ENCODE assay signal across 10 cellular contexts in the genomic region with DNA sequence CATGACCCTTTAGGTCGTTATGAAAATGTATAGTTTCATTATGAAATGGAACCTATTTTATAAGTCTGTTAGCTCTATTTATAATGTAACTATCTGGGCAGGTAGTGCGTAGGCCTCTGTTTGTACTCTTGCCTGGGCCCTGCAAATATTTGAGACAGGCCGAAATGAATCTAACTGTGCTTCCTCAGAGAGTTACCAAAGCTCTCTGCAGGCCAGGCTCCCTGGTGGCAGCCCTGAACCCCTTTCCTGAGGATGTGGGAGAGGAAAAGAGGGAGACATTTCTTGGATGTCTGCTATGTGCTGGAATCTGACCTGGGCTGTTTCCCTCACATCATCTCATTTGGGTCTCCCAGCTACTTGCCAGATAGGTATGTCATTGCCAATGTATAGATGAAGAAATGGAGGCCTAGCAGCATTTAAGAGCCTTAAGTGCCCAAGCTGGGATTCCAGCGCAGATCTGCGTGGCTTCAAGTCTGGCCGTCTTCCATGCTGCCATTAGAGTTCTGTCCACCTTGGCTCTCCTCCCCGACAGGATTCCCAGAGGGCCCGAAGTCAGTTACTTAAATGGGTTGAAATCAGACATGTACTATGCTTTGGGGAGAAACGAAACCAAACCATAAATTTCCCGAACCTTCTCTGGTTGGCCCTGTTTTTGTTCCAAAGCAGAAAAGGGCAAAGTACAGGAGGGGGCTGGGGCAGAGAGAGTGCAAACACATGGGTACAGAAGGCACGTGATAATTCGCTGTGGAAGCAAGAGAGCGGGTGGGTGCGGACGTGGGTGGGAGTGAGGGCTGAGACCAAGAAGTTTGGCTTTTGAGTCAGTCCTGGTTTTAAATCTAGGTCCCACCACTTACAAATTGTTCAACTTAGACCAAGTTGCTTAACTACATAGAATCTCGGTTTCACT. TPM values are rescaled to one million over a fixed set of nuclear protein-coding genes. Genes with fewer than 3 reads are reported as not detected.
DNase-seq lines count a peak whose midpoint lies in the region; ATAC-seq and TF ChIP-seq lines count a peak whose summit lies in the region.
"Had no signal": no experiment of that assay in that cellular context is flagged by ENCODE, and none has a peak within 500 bp of the region (broad histone marks: within the 10 kb centered on the region; RNA-seq: fewer than 3 reads in every experiment).

No MANE protein-coding gene starts in this region.

- H3K4me3 ChIP-seq in ACC112 (ENCODE audit: low read depth, low read length) = no peak overlapping the region

- H3K27ac Mint-ChIP-seq in activated B cell treated with CpG ODN at 0.5 μM for 24 hours = peak overlapping the region; percentile 92

- no peaks in the 10 kb centered on the region for H3K27me3 ChIP-seq in ACC112 (ENCODE audit: insufficient read depth, low read length)

- no peak overlapping the region for H2AFZ ChIP-seq in ACC112 (ENCODE audit: low read length, unreplicated experiment)

- DNase-seq in activated B cell treated with CpG ODN at 0.5 μM for 24 hours (no peak), H4 (ENCODE audit: low spot score) (no peak), pons (ENCODE audit: low spot score) (no peak), D341Med (ENCODE audit: low spot score) (no peak)
- peak; percentile 78 for DNase-seq in activated naive CD8-positive, alpha-beta T cell treated with anti-CD3 and anti-CD28 coated beads, Interleukin-2, amount 50 U/mL, for 16 hours (ENCODE audit: low read depth, low spot score)
- DNase-seq in stimulated activated CD4-positive, alpha-beta T cell treated with anti-CD3 and anti-CD28 coated beads, Interleukin-1b, Interleukin-23, amount 100 ng/mL, for 24 hours (ENCODE audit: low read depth in 4 of 4, low spot score in 1 of 4) = peak in 3 of 4 experiments; percentile 58 to 77 (median 76)

- intact Hi-C loops in activated B cell treated with CpG ODN at 0.5 μM for 24 hours (cut with micrococcal nuclease) = loop anchor here (2.0 kb wide), 1 partner anchor 1069 kb away; no protein-coding TSS in a partner anchor

- H3K9me3 Mint-ChIP-seq in activated B cell treated with CpG ODN at 0.5 μM for 24 hours = peaks cover 5% of the 10 kb centered on the region

- ATAC-seq in activated B cell treated with CpG ODN at 0.5 μM for 24 hours (ENCODE audit: low read depth) (no peak), HG03159 (IDR thresholded peaks at IDR 0.05; ENCODE audit: unreplicated experiment) (no peak)

- CTCF ChIA-PET in activated B cell treated with CpG ODN at 0.5 μM for 24 hours (lab: Charles Lee) = interaction anchor here (1.0 to 2.8 kb wide), 6 partner anchors 17 to 38 kb away, joined by 3 to 15 read pairs (median 10); no protein-coding TSS in a partner anchor

- peak overlapping the region; percentile 42; the same call in 1 of the 2 replicates for H3K27ac ChIP-seq in ACC112 (ENCODE audit: low read depth, low read length)

- peaks cover 95% of the 10 kb centered on the region for H3K4me1 Mint-ChIP-seq in activated B cell treated with CpG ODN at 0.5 μM for 24 hours

- POLR2A ChIA-PET in activated B cell treated with CpG ODN at 0.5 μM for 24 hours (lab: Charles Lee) = interaction anchor here (0.6 to 5.9 kb wide), 22 partner anchors 10 to 1090 kb away, joined by 3 to 381 read pairs (median 6); a partner anchor contains a TSS

- H3K4me3 Mint-ChIP-seq in activated B cell treated with CpG ODN at 0.5 μM for 24 hours = peak overlapping the region; percentile 59

- H3K36me3 Mint-ChIP-seq in activated B cell treated with CpG ODN at 0.5 μM for 24 hours (ENCODE audit: low read depth) = peaks cover 2% of the 10 kb centered on the region

- no peaks in the 10 kb centered on the region for H3K27me3 Mint-ChIP-seq in activated B cell treated with CpG ODN at 0.5 μM for 24 hours

- TF ChIP-seq CTCF in activated B cell treated with CpG ODN at 0.5 μM for 24 hours (IDR thresholded peaks at IDR 0.05) = no peak

- H3K4me1 ChIP-seq in ACC112 (ENCODE audit: control insufficient read depth, insufficient read depth, low read length, unreplicated experiment) = peaks cover 10% of the 10 kb centered on the region

- H3K36me3 ChIP-seq in ACC112 (ENCODE audit: insufficient read depth, low read length) = no peaks in the 10 kb centered on the region

- H3K79me2 ChIP-seq in ACC112 (ENCODE audit: control insufficient read depth, insufficient read depth, low read length, unreplicated experiment) = no peaks in the 10 kb centered on the region

RNA-seq across cellular contexts. Expression of a gene that starts 33.0 kb away (rescaled TPM):
- total RNA-seq in activated B cell treated with CpG ODN at 0.5 μM for 24 hours = 572 and 573 TPM in 2 replicates
- total RNA-seq in H4 (2014; rRNA removed; shearing (Covaris generic)) = not detected in 2 replicates
- total RNA-seq: frontal cortex, NCI-H460 had no signal

RNA-seq across cellular contexts. Expression of a gene that starts 49.3 kb away (rescaled TPM):
- total RNA-seq in activated B cell treated with CpG ODN at 0.5 μM for 24 hours = 140 TPM in 2 replicates
- total RNA-seq in H4 (2014; rRNA removed; shearing (Covaris generic)) = 68.5 and 92.5 TPM in 2 replicates

Comparison
In these comparisons a context has a peak if more than half of its experiments do, and no peak if none do; other contexts are left out.
1. DNase-seq: peak in activated naive CD8-positive, alpha-beta T cell treated with anti-CD3 and anti-CD28 coated beads, Interleukin-2, amount 50 U/mL, for 16 hours (single experiment) and stimulated activated CD4-positive, alpha-beta T cell treated with anti-CD3 and anti-CD28 coated beads, Interleukin-1b, Interleukin-23, amount 100 ng/mL, for 24 hours (3 of 4); none in activated B cell treated with CpG ODN at 0.5 μM for 24 hours (single experiment), H4 (single experiment), pons (single experiment) and D341Med (single experiment).
2. RNA of a gene that starts 33.0 kb away (total RNA-seq): 572 to 573 TPM in activated B cell treated with CpG ODN at 0.5 μM for 24 hours; not detected in H4; every median in the first group is over 100 times any median in the second.